In the genomic region with DNA sequence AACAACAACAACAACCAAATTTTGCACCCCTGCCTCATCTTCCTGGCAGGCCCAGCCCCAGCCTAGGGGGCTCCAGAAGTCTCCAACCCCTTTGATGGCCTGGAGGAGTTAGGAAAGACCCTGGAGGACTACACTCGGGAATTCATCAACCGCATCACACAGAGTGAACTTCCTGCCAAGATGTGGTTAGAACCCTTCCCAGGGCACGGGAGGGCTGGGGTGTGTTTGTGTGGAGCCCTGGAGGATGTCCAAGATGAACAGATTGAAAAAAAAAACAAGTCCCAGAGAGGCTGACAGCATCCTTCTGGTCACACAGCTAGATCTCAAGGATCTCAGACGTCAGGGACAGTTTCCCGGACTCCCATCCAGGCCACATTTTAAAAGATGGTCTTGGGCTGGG, we compare ENCODE assay signal across 11 cellular contexts. TPM values are rescaled to one million over a fixed set of nuclear protein-coding genes. Genes with fewer than 3 reads are reported as not detected.
DNase-seq lines count a peak whose midpoint lies in the region; ATAC-seq, FAIRE-seq and TF ChIP-seq lines count a peak whose summit lies in the region.
"Had no signal": no experiment of that assay in that cellular context is flagged by ENCODE, and none has a peak within 500 bp of the region (broad histone marks: within the 10 kb centered on the region; RNA-seq: fewer than 3 reads in every experiment).

No MANE protein-coding gene starts in this region.

- H3K9ac ChIP-seq in H1 (replicated peaks in 1 of 4; ENCODE audit: extremely low read depth in 1 of 4, low read depth in 3 of 4, low read length in 3 of 4) = no peak overlapping the region

- H3K27ac ChIP-seq in H1 (ENCODE audit: low read depth, low read length) = no peak overlapping the region

- WGBS in H1 (ENCODE audit: extremely low coverage in 1 of 2, insufficient coverage in 1 of 2, insufficient read length in 1 of 2, insufficient replicate concordance in 2 of 2, low coverage in 1 of 2, low lambda C conversion rate in 2 of 2, missing lambda C conversion rate in 1 of 2), 2 experiments = 94% methylated on average over 5 of the region's 5 CpGs; no CpG with 5 or more reads in 1 of the 2 experiments

- CTCF ChIA-PET in H1 (lab: Charles Lee; ENCODE audit: partially characterized antibody) = interaction anchor here (1.2 to 1.8 kb wide), 2 partner anchors 24 to 144 kb away, joined by 3 to 4 read pairs; no protein-coding TSS in a partner anchor

- H4K20me1 ChIP-seq in H1 (replicated peaks in 1 of 2; ENCODE audit: control insufficient read depth in 1 of 2, insufficient read depth in 2 of 2, low read length in 2 of 2) = no peaks in the 10 kb centered on the region

- H4K91ac ChIP-seq in H1 (replicated peaks; ENCODE audit: insufficient read length, low read length) = no peak overlapping the region

- POLR2A ChIA-PET in H1 (lab: Charles Lee; ENCODE audit: partially characterized antibody) = interaction anchor here (1.7 to 2.3 kb wide), 2 partner anchors 12 to 26 kb away, joined by 4 to 6 read pairs; no protein-coding TSS in a partner anchor

- no peak overlapping the region for H2BK120ac ChIP-seq in H1 (replicated peaks; ENCODE audit: low read depth, low read length)

- no peaks in the 10 kb centered on the region for H3K36me3 ChIP-seq in H1 (ENCODE audit: control insufficient read depth in 2 of 4, insufficient read depth in 4 of 4, low read length in 3 of 4)

- no peak overlapping the region for H3K4me2 ChIP-seq in H1 (ENCODE audit: insufficient read depth in 1 of 2, low read depth in 2 of 2, low read length in 2 of 2)

- H3K4me3 ChIP-seq in H1 (ENCODE audit: extremely low read depth in 1 of 4, insufficient read depth in 2 of 4, low read depth in 3 of 4, low read length in 4 of 4) = no peak overlapping the region

- H3K4me3 Mint-ChIP-seq in stimulated activated memory B cell treated with anti-CD40 and anti-IgM and Interleukin-4, amounts not matched to agents 10 μg/mL and 1 μg/mL and 100 μg/mL, for 72 hours = no peak overlapping the region

- peaks cover 0 to 5% (median 0%) of the 10 kb centered on the region in 4 experiments; a peak in 2 of 7 replicates for H3K4me1 ChIP-seq in H1 (replicated peaks in 1 of 4; ENCODE audit: control insufficient read depth in 3 of 4, insufficient read depth in 4 of 4, low read length in 3 of 4)

- H3K14ac ChIP-seq in H1 (ENCODE audit: insufficient read length) = no peak overlapping the region

- peaks cover 30% of the 10 kb centered on the region for H3K27me3 Mint-ChIP-seq in stimulated activated memory B cell treated with anti-CD40 and anti-IgM and Interleukin-4, amounts not matched to agents 10 μg/mL and 1 μg/mL and 100 μg/mL, for 72 hours

- H3K18ac ChIP-seq in H1 (ENCODE audit: extremely low read depth, low read length) = no peak overlapping the region

- H4K8ac ChIP-seq in H1 (ENCODE audit: extremely low read depth, insufficient read depth, low read length) = no peak overlapping the region; the same call in 1 of the 2 replicates

- no peak for TF ChIP-seq RAD21 in H1 (IDR thresholded peaks at IDR 0.05 in 1 of 2, conservative IDR thresholded peaks at IDR 0.05 in 1 of 2; ENCODE audit: low read depth in 2 of 2, low read length in 2 of 2)

- H3K23ac ChIP-seq in H1 (ENCODE audit: insufficient read length) = no peak overlapping the region

- H3K36me3 Mint-ChIP-seq in stimulated activated memory B cell treated with anti-CD40 and anti-IgM and Interleukin-4, amounts not matched to agents 10 μg/mL and 1 μg/mL and 100 μg/mL, for 72 hours = no peaks in the 10 kb centered on the region
- H3K36me3 Mint-ChIP-seq: T-cell had no signal

- H2AK5ac ChIP-seq in H1 (ENCODE audit: low read depth, low read length) = 0 out of 2 replicates have a peak overlapping the region, but pooled peaks have one; percentile 53

- no peak overlapping the region for H4K5ac ChIP-seq in H1 (ENCODE audit: insufficient read length, low read depth, low read length)

- peaks cover 15% of the 10 kb centered on the region for H3K4me1 Mint-ChIP-seq in stimulated activated memory B cell treated with anti-CD40 and anti-IgM and Interleukin-4, amounts not matched to agents 10 μg/mL and 1 μg/mL and 100 μg/mL, for 72 hours

- H3K27me3 ChIP-seq in H1 (replicated peaks in 1 of 4; ENCODE audit: control insufficient read depth in 3 of 4, extremely low read depth in 1 of 4, insufficient read depth in 3 of 4, low read length in 3 of 4) = peaks cover 0 to 1% (median 0%) of the 10 kb centered on the region in 4 experiments; a peak in 1 of 7 replicates

- H2BK15ac ChIP-seq in H1 (ENCODE audit: low read length) = no peak overlapping the region

- no peak for TF ChIP-seq POLR2A in H1 (IDR thresholded peaks at IDR 0.05; ENCODE audit: control extremely low read depth in 1 of 2, low read depth in 2 of 2, low read length in 2 of 2)

- H2AFZ ChIP-seq in H1 (ENCODE audit: low read length) = no peak overlapping the region

- no peaks in the 10 kb centered on the region for H3K79me1 ChIP-seq in H1 (ENCODE audit: low read depth, low read length)

- no peak overlapping the region; the same call in 1 of the 2 replicates for H2BK12ac ChIP-seq in H1 (ENCODE audit: low read depth, low read length)

- TF ChIP-seq EP300 in H1 (IDR thresholded peaks at IDR 0.05; ENCODE audit: borderline replicate concordance in 1 of 2, low read depth in 2 of 2, low read length in 2 of 2) = no peak

- H3K79me2 ChIP-seq in H1 (ENCODE audit: control insufficient read depth in 1 of 2, insufficient read depth in 2 of 2, low read length in 2 of 2) = no peaks in the 10 kb centered on the region

- no peak overlapping the region for H2BK5ac ChIP-seq in H1 (ENCODE audit: low read depth, low read length)

- no peak for TF ChIP-seq CTCF in H1 (IDR thresholded peaks at IDR 0.05; ENCODE audit: control extremely low read depth in 1 of 3, insufficient read depth in 1 of 3, low read depth in 1 of 3, low read length in 3 of 3)

- no peaks in the 10 kb centered on the region for H3K9me3 ChIP-seq in H1 (ENCODE audit: insufficient read depth in 2 of 2, low read depth in 1 of 2, low read length in 1 of 2)

- H3K9me3 Mint-ChIP-seq in stimulated activated memory B cell treated with anti-CD40 and anti-IgM and Interleukin-4, amounts not matched to agents 10 μg/mL and 1 μg/mL and 100 μg/mL, for 72 hours = no peaks in the 10 kb centered on the region
- H3K9me3 Mint-ChIP-seq: T-cell had no signal

- no peak for FAIRE-seq in H1 (lab: Jason Lieb, UNC)
- FAIRE-seq: colon had no signal

- no peak overlapping the region for H3K56ac ChIP-seq in H1 (replicated peaks; ENCODE audit: insufficient read length, low read depth, low read length)

- H2BK20ac ChIP-seq in H1 (ENCODE audit: low read length) = no peak overlapping the region

- DNase-seq in AG20443 (ENCODE audit: low spot score) (peak; percentile 49), M059J (ENCODE audit: low read depth) (peak; percentile 65), H1 (ENCODE audit: low read depth in 1 of 2, low spot score in 2 of 2) (no peak), myocyte (ENCODE audit: low read depth) (peak; percentile 87), germinal center (ENCODE audit: low spot score) (no peak), cortex of kidney (lab: John Stamatoyannopoulos, UW) (no peak)

- no peak overlapping the region for H3K4ac ChIP-seq in H1 (replicated peaks; ENCODE audit: insufficient read length, low read depth, low read length)

- H3K27ac Mint-ChIP-seq in stimulated activated memory B cell treated with anti-CD40 and anti-IgM and Interleukin-4, amounts not matched to agents 10 μg/mL and 1 μg/mL and 100 μg/mL, for 72 hours = no peak overlapping the region
- H3K27ac Mint-ChIP-seq: T-cell had no signal

- H3K23me2 ChIP-seq in H1 (ENCODE audit: low read depth, low read length) = no peaks in the 10 kb centered on the region

- no peak for ATAC-seq in HG03342 (IDR thresholded peaks at IDR 0.05; ENCODE audit: unreplicated experiment)
- no peak for ATAC-seq in stimulated activated memory B cell treated with anti-CD40 and anti-IgM and Interleukin-4, amounts not matched to agents 10 μg/mL and 1 μg/mL and 100 μg/mL, for 72 hours

RNA-seq across cellular contexts. Expression of gene APOC1, which starts 13.3 kb away (rescaled TPM):
- total RNA-seq in M059J (2014; rRNA removed; shearing (Covaris generic)) = 1.4 and 5.4 TPM in 2 replicates
- 78.2 and 87.8 TPM in 2 replicates for total RNA-seq in H1 (2021; fragmentation: NEBNext Ultra II Directional; extraction: Animal tissue kit (Norgen Biotek cat#: 25700))
- 55.8 and 93.6 TPM in 2 replicates for polyA plus RNA-seq in H1 (2011; rRNA removed)
- polyA plus RNA-seq in H1 (2011; cell fraction: cytosol; rRNA removed) = 47.4 TPM
- polyA plus RNA-seq in H1 (2011; cell fraction: nucleus; rRNA removed) = 54.5 TPM
- 80.3 to 111 TPM (median 99.7 TPM) in 4 replicates for polyA plus RNA-seq in H1 (2012, experiment 1 of 2)
- 1,424 TPM for polyA plus RNA-seq in H1 (2012, experiment 2 of 2)
- 476 TPM for polyA plus RNA-seq in H1 (2013, experiment 1 of 2)
- 500 TPM for polyA plus RNA-seq in H1 (2013, experiment 2 of 2)
- polyA minus RNA-seq in H1 (2011; rRNA and poly(A)+ RNA removed) = 11.5 and 19.7 TPM in 2 replicates
- polyA minus RNA-seq in H1 (2011; cell fraction: cytosol; rRNA and poly(A)+ RNA removed) = 50.2 TPM
- polyA minus RNA-seq in H1 (2011; cell fraction: nucleus; rRNA and poly(A)+ RNA removed) = 13.9 TPM
- 21.8 and 52.3 TPM in 2 replicates for total RNA-seq in myocyte
- polyA plus RNA-seq in myocyte (2012) = 7.3 TPM

RNA-seq across cellular contexts. Expression of gene APOC4, which starts 14.3 kb away (rescaled TPM):
- not detected in 2 replicates for total RNA-seq in M059J (2014; rRNA removed; shearing (Covaris generic))
- not detected in 2 replicates for total RNA-seq in H1 (2021; fragmentation: NEBNext Ultra II Directional; extraction: Animal tissue kit (Norgen Biotek cat#: 25700))
- polyA plus RNA-seq in H1 (2011; rRNA removed) = not detected in 2 replicates
- polyA plus RNA-seq in H1 (2011; cell fraction: cytosol; rRNA removed) = not detected
- polyA plus RNA-seq in H1 (2011; cell fraction: nucleus; rRNA removed) = not detected
- not detected in 4 replicates for polyA plus RNA-seq in H1 (2012, experiment 1 of 2)
- not detected for polyA plus RNA-seq in H1 (2012, experiment 2 of 2)
- not detected for polyA plus RNA-seq in H1 (2013, experiment 1 of 2)
- not detected for polyA plus RNA-seq in H1 (2013, experiment 2 of 2)
- not detected in 2 replicates for polyA minus RNA-seq in H1 (2011; rRNA and poly(A)+ RNA removed)
- not detected for polyA minus RNA-seq in H1 (2011; cell fraction: cytosol; rRNA and poly(A)+ RNA removed)
- not detected for polyA minus RNA-seq in H1 (2011; cell fraction: nucleus; rRNA and poly(A)+ RNA removed)
- not detected in 2 replicates for total RNA-seq in myocyte
- polyA plus RNA-seq in myocyte (2012) = not detected
- total RNA-seq: PC-3, T-cell had no signal

RNA-seq across cellular contexts. Expression of gene APOC2, which starts 18.1 kb away (rescaled TPM):
- total RNA-seq in M059J (2014; rRNA removed; shearing (Covaris generic)) = not detected in 2 replicates
- total RNA-seq in H1 (2021; fragmentation: NEBNext Ultra II Directional; extraction: Animal tissue kit (Norgen Biotek cat#: 25700)) = not detected in 2 replicates
- polyA plus RNA-seq in H1 (2011; rRNA removed) = not detected in 2 replicates
- polyA plus RNA-seq in H1 (2011; cell fraction: cytosol; rRNA removed) = not detected
- not detected for polyA plus RNA-seq in H1 (2011; cell fraction: nucleus; rRNA removed)
- polyA plus RNA-seq in H1 (2012, experiment 1 of 2) = not detected in 4 replicates
- not detected for polyA plus RNA-seq in H1 (2012, experiment 2 of 2)
- polyA plus RNA-seq in H1 (2013, experiment 1 of 2) = not detected
- not detected for polyA plus RNA-seq in H1 (2013, experiment 2 of 2)
- not detected in 2 replicates for polyA minus RNA-seq in H1 (2011; rRNA and poly(A)+ RNA removed)
- not detected for polyA minus RNA-seq in H1 (2011; cell fraction: cytosol; rRNA and poly(A)+ RNA removed)
- polyA minus RNA-seq in H1 (2011; cell fraction: nucleus; rRNA and poly(A)+ RNA removed) = not detected
- total RNA-seq in myocyte = 4.8 and 8.8 TPM in 2 replicates
- polyA plus RNA-seq in myocyte (2012) = not detected
- total RNA-seq: PC-3 had no signal

RNA-seq across cellular contexts. Expression of gene APOE, which starts 22.1 kb away (rescaled TPM):
- total RNA-seq in M059J (2014; rRNA removed; shearing (Covaris generic)) = 1.6 and 3.5 TPM in 2 replicates
- 629 and 679 TPM in 2 replicates for total RNA-seq in H1 (2021; fragmentation: NEBNext Ultra II Directional; extraction: Animal tissue kit (Norgen Biotek cat#: 25700))
- polyA plus RNA-seq in H1 (2011; rRNA removed) = 1,258 and 1,819 TPM in 2 replicates
- 2,004 TPM for polyA plus RNA-seq in H1 (2011; cell fraction: cytosol; rRNA removed)
- 1,227 TPM for polyA plus RNA-seq in H1 (2011; cell fraction: nucleus; rRNA removed)
- 455 to 954 TPM (median 869 TPM) in 4 replicates for polyA plus RNA-seq in H1 (2012, experiment 1 of 2)
- polyA plus RNA-seq in H1 (2012, experiment 2 of 2) = 444 TPM
- 1,163 TPM for polyA plus RNA-seq in H1 (2013, experiment 1 of 2)
- 1,134 TPM for polyA plus RNA-seq in H1 (2013, experiment 2 of 2)
- polyA minus RNA-seq in H1 (2011; rRNA and poly(A)+ RNA removed) = 77.1 and 107 TPM in 2 replicates
- 305 TPM for polyA minus RNA-seq in H1 (2011; cell fraction: cytosol; rRNA and poly(A)+ RNA removed)
- 218 TPM for polyA minus RNA-seq in H1 (2011; cell fraction: nucleus; rRNA and poly(A)+ RNA removed)
- 4,388 and 5,075 TPM in 2 replicates for total RNA-seq in myocyte
- 34.2 TPM for polyA plus RNA-seq in myocyte (2012)

RNA-seq across cellular contexts. Expression of gene CLPTM1, which starts 27.4 kb away (rescaled TPM):
- total RNA-seq in M059J (2014; rRNA removed; shearing (Covaris generic)) = 47.6 and 70.6 TPM in 2 replicates
- total RNA-seq in H1 (2021; fragmentation: NEBNext Ultra II Directional; extraction: Animal tissue kit (Norgen Biotek cat#: 25700)) = 84.8 and 95.8 TPM in 2 replicates
- polyA plus RNA-seq in H1 (2011; rRNA removed) = 108 and 140 TPM in 2 replicates
- 52.8 TPM for polyA plus RNA-seq in H1 (2011; cell fraction: cytosol; rRNA removed)
- polyA plus RNA-seq in H1 (2011; cell fraction: nucleus; rRNA removed) = 188 TPM
- polyA plus RNA-seq in H1 (2012, experiment 1 of 2) = 59.2 to 83.8 TPM (median 78.3 TPM) in 4 replicates
- 79.9 TPM for polyA plus RNA-seq in H1 (2012, experiment 2 of 2)
- 131 TPM for polyA plus RNA-seq in H1 (2013, experiment 1 of 2)
- 127 TPM for polyA plus RNA-seq in H1 (2013, experiment 2 of 2)
- polyA minus RNA-seq in H1 (2011; rRNA and poly(A)+ RNA removed) = 81.2 and 108 TPM in 2 replicates
- polyA minus RNA-seq in H1 (2011; cell fraction: cytosol; rRNA and poly(A)+ RNA removed) = 49.5 TPM
- 46.5 TPM for polyA minus RNA-seq in H1 (2011; cell fraction: nucleus; rRNA and poly(A)+ RNA removed)
- total RNA-seq in myocyte = 73.2 and 91.7 TPM in 2 replicates
- 117 TPM for polyA plus RNA-seq in myocyte (2012)

Comparison
In these comparisons a context has a peak if more than half of its experiments do, and no peak if none do; other contexts are left out.
1. DNase-seq: peak in AG20443 (single experiment), M059J (single experiment) and myocyte (single experiment); none in H1 (0 of 2), germinal center (single experiment) and cortex of kidney (single experiment).